ENCODE assay signal across 1 cellular context in genomic region chr3:15051531-15051930, GRCh38.
TF ChIP-seq lines count a peak whose summit lies in the region.

No MANE protein-coding gene starts in this region.

TF ChIP-seq in HCT116, 20 proteins besides CTCF, POLR2A, EP300 and RAD21 (continued from another document):
- no peak for TF ChIP-seq ZBTB33 (IDR thresholded peaks at IDR 0.05; ENCODE audit: extremely low read depth, insufficient replicate concordance, low read length)
- TF ChIP-seq, protein P1, sequence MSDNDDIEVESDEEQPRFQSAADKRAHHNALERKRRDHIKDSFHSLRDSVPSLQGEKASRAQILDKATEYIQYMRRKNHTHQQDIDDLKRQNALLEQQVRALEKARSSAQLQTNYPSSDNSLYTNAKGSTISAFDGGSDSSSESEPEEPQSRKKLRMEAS (IDR thresholded peaks at IDR 0.05), result no peak
- TF ChIP-seq SIN3A (IDR thresholded peaks at IDR 0.05; ENCODE audit: low read depth), result no peak
- TF ChIP-seq ZFX (IDR thresholded peaks at IDR 0.05), result no peak
- no peak for TF ChIP-seq FOSL1 (IDR thresholded peaks at IDR 0.05; ENCODE audit: low read depth)
- TF ChIP-seq ZNF274 (IDR thresholded peaks at IDR 0.05; ENCODE audit: low read depth, low read length), result no peak
- no peak for TF ChIP-seq EGR1 (IDR thresholded peaks at IDR 0.05; ENCODE audit: low read depth)
- no peak for TF ChIP-seq EZH2phosphoT487 (IDR thresholded peaks at IDR 0.05; ENCODE audit: borderline replicate concordance)
- TF ChIP-seq TCF7L2 (IDR thresholded peaks at IDR 0.05; ENCODE audit: borderline replicate concordance, extremely low read depth, insufficient read depth, insufficient read length), result no peak
